Comparison of ENCODE assay signal across 10 cellular contexts in the genomic region with DNA sequence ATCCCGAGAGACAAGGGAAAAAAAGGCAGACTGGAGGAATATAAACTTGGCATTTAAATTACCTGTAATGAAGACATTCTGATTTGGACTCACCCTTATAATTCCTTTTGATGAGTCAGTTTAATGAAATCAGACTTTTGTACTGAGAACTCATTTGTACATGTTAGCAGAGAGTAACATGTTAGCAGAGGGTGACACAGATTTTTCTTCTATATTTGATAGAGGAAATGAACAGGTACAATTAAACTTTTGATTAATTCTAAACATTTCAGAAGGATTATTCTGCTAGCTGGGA.
DNase-seq lines count a peak whose midpoint lies in the region; TF ChIP-seq lines count a peak whose summit lies in the region.
"Had no signal": no experiment of that assay in that cellular context is flagged by ENCODE, and none has a peak within 500 bp of the region (broad histone marks: within the 10 kb centered on the region; RNA-seq: fewer than 3 reads in every experiment).

No MANE protein-coding gene starts in this region.

- H3K27ac Mint-ChIP-seq in T-helper 2 cell treated with Interferon-gamma antibody and Interleukin-4, amounts not matched to agents 5 μg/mL and 100 μg/mL, for 36 hours: peak overlapping the region; percentile 78

- no peaks in the 10 kb centered on the region for H3K9me3 Mint-ChIP-seq in T-helper 2 cell treated with Interferon-gamma antibody and Interleukin-4, amounts not matched to agents 5 μg/mL and 100 μg/mL, for 36 hours
- H3K9me3 Mint-ChIP-seq: effector memory CD8-positive, alpha-beta T cell had no signal

- TF ChIP-seq EP300 in suprapubic skin (IDR thresholded peaks at IDR 0.05) (no peak), tibial nerve (IDR thresholded peaks at IDR 0.05) (no peak)

- peak overlapping the region; percentile 62 for H3K4me3 ChIP-seq in adipocyte (ENCODE audit: low read length)
- no peak overlapping the region for H3K4me3 ChIP-seq in hepatocyte
- no peak overlapping the region for H3K4me3 ChIP-seq in suprapubic skin
- no peak overlapping the region for H3K4me3 ChIP-seq in tibial nerve

- no peak for DNase-seq in T-helper 2 cell treated with Interferon-gamma antibody and Interleukin-4, amounts not matched to agents 5 μg/mL and 100 μg/mL, for 36 hours (ENCODE audit: low spot score)
- DNase-seq in T-helper 2 cell: no peak
- no peak for DNase-seq in adipocyte (ENCODE audit: low read depth)
- DNase-seq in hepatocyte (ENCODE audit: low spot score): no peak
- no peak for DNase-seq in suprapubic skin (ENCODE audit: low spot score in 2 of 2)
- DNase-seq in stimulated activated CD4-positive, alpha-beta T cell treated with anti-CD3 and anti-CD28 coated beads, Interleukin-4, amount 100 ng/mL, for 1 hour: no peak
- DNase-seq in tibial nerve (ENCODE audit: low spot score in 2 of 2): no peak
- no peak for DNase-seq in NCI-H2081 treated with DMSO at 0.1 percent for 48 hours (lab: John Stamatoyannopoulos, UW)

- H3K36me3 ChIP-seq in adipocyte (ENCODE audit: control insufficient read depth, insufficient read depth, low read length, severe bottlenecking) (peaks cover 4% of the 10 kb centered on the region), hepatocyte (replicated peaks; ENCODE audit: insufficient read depth, low read depth) (no peaks in the 10 kb centered on the region), suprapubic skin (no peaks in the 10 kb centered on the region), tibial nerve (no peaks in the 10 kb centered on the region)

- no peaks in the 10 kb centered on the region for H3K27me3 ChIP-seq in adipocyte (replicated peaks; ENCODE audit: control insufficient read depth, insufficient read depth, low read length)
- H3K27me3 ChIP-seq in hepatocyte: no peaks in the 10 kb centered on the region
- no peaks in the 10 kb centered on the region for H3K27me3 ChIP-seq in suprapubic skin
- no peaks in the 10 kb centered on the region for H3K27me3 ChIP-seq in tibial nerve

- TF ChIP-seq POLR2A in suprapubic skin (IDR thresholded peaks at IDR 0.05) (no peak), tibial nerve (IDR thresholded peaks at IDR 0.05) (no peak)

- no peaks in the 10 kb centered on the region for H3K79me2 ChIP-seq in hepatocyte

- no peak overlapping the region for H2AFZ ChIP-seq in hepatocyte

- no peak overlapping the region for H3K4me3 Mint-ChIP-seq in T-helper 2 cell treated with Interferon-gamma antibody and Interleukin-4, amounts not matched to agents 5 μg/mL and 100 μg/mL, for 36 hours
- H3K4me3 Mint-ChIP-seq: effector memory CD8-positive, alpha-beta T cell had no signal

- peak overlapping the region; percentile 86 for H3K9ac ChIP-seq in adipocyte (ENCODE audit: low read length)

- no peaks in the 10 kb centered on the region for H4K20me1 ChIP-seq in hepatocyte (ENCODE audit: insufficient read depth, poor library complexity, severe bottlenecking)

- H3K9me3 ChIP-seq in adipocyte (ENCODE audit: control insufficient read depth, low read length): no peaks in the 10 kb centered on the region
- H3K9me3 ChIP-seq in hepatocyte (ENCODE audit: low read depth): no peaks in the 10 kb centered on the region
- H3K9me3 ChIP-seq in suprapubic skin: no peaks in the 10 kb centered on the region
- H3K9me3 ChIP-seq in tibial nerve: no peaks in the 10 kb centered on the region

- peak overlapping the region; percentile 25 for H3K4me2 ChIP-seq in hepatocyte

- peak overlapping the region; percentile 42 for H3K27ac ChIP-seq in hepatocyte
- peak overlapping the region; percentile 91 for H3K27ac ChIP-seq in suprapubic skin
- peak overlapping the region in 2 of 4 donors; percentile 84 to 91 for H3K27ac ChIP-seq in tibial nerve
- H3K27ac ChIP-seq: 22Rv1 had no signal

- H3K4me1 ChIP-seq in adipocyte (ENCODE audit: control insufficient read depth, insufficient read depth, low read length) (peaks cover 49% of the 10 kb centered on the region), hepatocyte (ENCODE audit: insufficient read depth) (peaks cover 16% of the 10 kb centered on the region), suprapubic skin (peaks cover 22% of the 10 kb centered on the region), tibial nerve (peaks cover 0 to 39% (median 7%) of the 10 kb centered on the region in 4 donors)

- peaks cover 16% of the 10 kb centered on the region for H3K4me1 Mint-ChIP-seq in T-helper 2 cell treated with Interferon-gamma antibody and Interleukin-4, amounts not matched to agents 5 μg/mL and 100 μg/mL, for 36 hours (ENCODE audit: low read depth)

- H3K36me3 Mint-ChIP-seq in T-helper 2 cell treated with Interferon-gamma antibody and Interleukin-4, amounts not matched to agents 5 μg/mL and 100 μg/mL, for 36 hours (ENCODE audit: low read depth): peaks cover 2% of the 10 kb centered on the region

- WGBS in hepatocyte (ENCODE audit: low lambda C conversion rate, missing lambda C conversion rate): 74% methylated on average over 1 of the region's 1 CpG
- WGBS in suprapubic skin: 33% methylated on average over 1 of the region's 1 CpG
- WGBS in tibial nerve, 2 donors: 52 to 54% methylated on average over 1 of the region's 1 CpG

- no peaks in the 10 kb centered on the region for H3K9me2 ChIP-seq in hepatocyte (replicated peaks; ENCODE audit: insufficient read depth)

- no peak for TF ChIP-seq CTCF in hepatocyte (IDR thresholded peaks at IDR 0.05; ENCODE audit: poor library complexity)
- no peak for TF ChIP-seq CTCF in suprapubic skin (IDR thresholded peaks at IDR 0.05)
- no peak for TF ChIP-seq CTCF in tibial nerve (IDR thresholded peaks at IDR 0.05)

- H3K27me3 Mint-ChIP-seq in T-helper 2 cell treated with Interferon-gamma antibody and Interleukin-4, amounts not matched to agents 5 μg/mL and 100 μg/mL, for 36 hours (ENCODE audit: low read depth): no peaks in the 10 kb centered on the region
- H3K27me3 Mint-ChIP-seq: effector memory CD8-positive, alpha-beta T cell had no signal
